ENCODE assay signal across 9 cellular contexts in the genomic region with DNA sequence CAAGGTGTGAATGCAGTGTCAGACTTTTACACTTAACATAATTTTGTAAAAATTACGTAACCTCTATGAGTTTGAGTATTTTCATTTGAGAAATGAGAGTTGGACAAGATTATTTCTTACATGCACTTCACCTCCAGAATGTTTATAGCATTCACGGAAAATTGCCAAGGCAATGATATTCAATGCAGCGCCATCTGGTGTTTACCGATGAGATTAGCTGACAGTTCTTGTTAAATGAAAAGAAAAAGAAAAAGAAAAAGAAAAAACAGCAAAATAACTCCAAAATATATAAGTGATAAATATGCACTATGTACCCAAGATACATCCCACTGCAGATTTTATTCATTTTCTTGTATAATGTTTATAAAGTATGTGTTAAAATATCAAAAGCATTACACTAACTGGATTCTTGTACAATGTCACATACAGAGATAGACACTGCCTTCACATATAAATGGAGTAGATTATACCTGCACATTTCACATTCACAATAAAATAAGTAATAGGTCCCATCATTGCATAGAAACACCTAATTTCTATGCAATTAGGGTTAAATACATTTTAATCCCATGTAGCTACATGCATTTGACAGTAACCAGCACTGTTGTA.
DNase-seq lines count a peak whose midpoint lies in the region; ATAC-seq and TF ChIP-seq lines count a peak whose summit lies in the region.
"Had no signal": no experiment of that assay in that cellular context is flagged by ENCODE, and none has a peak within 500 bp of the region (broad histone marks: within the 10 kb centered on the region; RNA-seq: fewer than 3 reads in every experiment).

No MANE protein-coding gene starts in this region.

- no peak overlapping the region for H3K4me3 Mint-ChIP-seq in WTC11
- H3K4me3 Mint-ChIP-seq: IgD-negative memory B cell had no signal

- CTCF ChIA-PET in WTC11 (lab: Charles Lee), result interaction anchor here (0.6 to 1.0 kb wide), 4 partner anchors 9 to 61 kb away, joined by 3 to 4 read pairs (median 3); no protein-coding TSS in a partner anchor

- H3K27ac ChIP-seq in MM.1S (ENCODE audit: low read length), result no peak overlapping the region

- no peaks in the 10 kb centered on the region for H3F3A ChIP-seq in MM.1S (ENCODE audit: insufficient read depth, low read length)

- DNase-seq in BE2C (peak; percentile 49), MM.1S (peak; percentile 55), WTC11 (ENCODE audit: low spot score) (peak; percentile 40), kidney epithelial cell (ENCODE audit: low read depth) (peak; percentile 1), GM19238 (ENCODE audit: insufficient read length, low spot score) (no peak)

- TF ChIP-seq CTCF in BE2C (IDR thresholded peaks at IDR 0.05; ENCODE audit: low read depth, low read length), result peak; percentile 81
- peak; percentile 72 for TF ChIP-seq CTCF in MM.1S (IDR thresholded peaks at IDR 0.05; ENCODE audit: low read length)
- peak; percentile 45; the same call in 1 of the 2 replicates for TF ChIP-seq CTCF in WTC11 (IDR thresholded peaks at IDR 0.05)
- TF ChIP-seq CTCF in kidney epithelial cell (IDR thresholded peaks at IDR 0.05; ENCODE audit: insufficient read depth, low read length, poor library complexity, severe bottlenecking), result peak; percentile 69

- H3K9me2 ChIP-seq in MM.1S (replicated peaks; ENCODE audit: insufficient read depth, low read length), result no peaks in the 10 kb centered on the region

- H3K36me3 Mint-ChIP-seq in WTC11, result no peaks in the 10 kb centered on the region
- H3K36me3 Mint-ChIP-seq: IgD-negative memory B cell had no signal

- ATAC-seq in GM18858 (IDR thresholded peaks at IDR 0.05; ENCODE audit: unreplicated experiment), result peak; percentile 69
- no peak for ATAC-seq in WTC11
- ATAC-seq in HG03571 (IDR thresholded peaks at IDR 0.05; ENCODE audit: unreplicated experiment), result no peak
- ATAC-seq in GM18519 (IDR thresholded peaks at IDR 0.05; ENCODE audit: low FRiP score, unreplicated experiment), result no peak

- H3K79me2 ChIP-seq in MM.1S (ENCODE audit: low read length), result no peaks in the 10 kb centered on the region

- H3K36me3 ChIP-seq in BE2C (no peaks in the 10 kb centered on the region), MM.1S (replicated peaks; ENCODE audit: insufficient read depth, low read length) (no peaks in the 10 kb centered on the region), kidney epithelial cell (ENCODE audit: control insufficient read depth, insufficient read depth, low read length) (no peaks in the 10 kb centered on the region)

- H3K9me3 ChIP-seq in BE2C, result no peaks in the 10 kb centered on the region
- no peaks in the 10 kb centered on the region for H3K9me3 ChIP-seq in MM.1S (replicated peaks; ENCODE audit: insufficient read depth, low read length)

- H3K27me3 ChIP-seq in BE2C (no peaks in the 10 kb centered on the region), MM.1S (replicated peaks; ENCODE audit: insufficient read depth, low read length) (no peaks in the 10 kb centered on the region), kidney epithelial cell (ENCODE audit: control insufficient read depth, insufficient read depth, low read length) (no peaks in the 10 kb centered on the region)

- peaks cover 7% of the 10 kb centered on the region for H3K4me1 Mint-ChIP-seq in WTC11
- H3K4me1 Mint-ChIP-seq: IgD-negative memory B cell had no signal

- H3K4me2 ChIP-seq in MM.1S (ENCODE audit: low read depth, low read length), result no peak overlapping the region

- H3K4me1 ChIP-seq in BE2C (peaks cover 9% of the 10 kb centered on the region), MM.1S (ENCODE audit: low read length) (no peaks in the 10 kb centered on the region)

- H2AFZ ChIP-seq in MM.1S (ENCODE audit: low read length), result no peak overlapping the region

- no peak overlapping the region for H3K4me3 ChIP-seq in BE2C (ENCODE audit: low read depth, low read length)
- no peak overlapping the region for H3K4me3 ChIP-seq in MM.1S (ENCODE audit: low read length)
- no peak overlapping the region for H3K4me3 ChIP-seq in kidney epithelial cell (ENCODE audit: low read depth, low read length)

- no peaks in the 10 kb centered on the region for H3K9me3 Mint-ChIP-seq in WTC11

- H3K27me3 Mint-ChIP-seq in WTC11 (ENCODE audit: low read depth), result no peaks in the 10 kb centered on the region
- H3K27me3 Mint-ChIP-seq: IgD-negative memory B cell had no signal

- H3K27ac Mint-ChIP-seq in WTC11, result no peak overlapping the region
- H3K27ac Mint-ChIP-seq: IgD-negative memory B cell had no signal

- H3K9ac ChIP-seq in MM.1S (ENCODE audit: low read length), result no peak overlapping the region

- POLR2A ChIA-PET in WTC11 (lab: Charles Lee), result no interaction called here

- no peaks in the 10 kb centered on the region for H4K20me1 ChIP-seq in MM.1S (ENCODE audit: insufficient read depth, low read length)

TF ChIP-seq in WTC11, 78 proteins besides CTCF, POLR2A, EP300 and RAD21:
- TF ChIP-seq ZNF219 (CRISPR knock-in tag; IDR thresholded peaks at IDR 0.05; ENCODE audit: borderline replicate concordance), result no peak
- TF ChIP-seq, protein P1, sequence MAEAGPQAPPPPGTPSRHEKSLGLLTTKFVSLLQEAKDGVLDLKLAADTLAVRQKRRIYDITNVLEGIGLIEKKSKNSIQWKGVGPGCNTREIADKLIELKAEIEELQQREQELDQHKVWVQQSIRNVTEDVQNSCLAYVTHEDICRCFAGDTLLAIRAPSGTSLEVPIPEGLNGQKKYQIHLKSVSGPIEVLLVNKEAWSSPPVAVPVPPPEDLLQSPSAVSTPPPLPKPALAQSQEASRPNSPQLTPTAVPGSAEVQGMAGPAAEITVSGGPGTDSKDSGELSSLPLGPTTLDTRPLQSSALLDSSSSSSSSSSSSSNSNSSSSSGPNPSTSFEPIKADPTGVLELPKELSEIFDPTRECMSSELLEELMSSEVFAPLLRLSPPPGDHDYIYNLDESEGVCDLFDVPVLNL (CRISPR knock-in tag; IDR thresholded peaks at IDR 0.05; ENCODE audit: borderline replicate concordance, low read depth), result no peak
- TF ChIP-seq, protein P2, sequence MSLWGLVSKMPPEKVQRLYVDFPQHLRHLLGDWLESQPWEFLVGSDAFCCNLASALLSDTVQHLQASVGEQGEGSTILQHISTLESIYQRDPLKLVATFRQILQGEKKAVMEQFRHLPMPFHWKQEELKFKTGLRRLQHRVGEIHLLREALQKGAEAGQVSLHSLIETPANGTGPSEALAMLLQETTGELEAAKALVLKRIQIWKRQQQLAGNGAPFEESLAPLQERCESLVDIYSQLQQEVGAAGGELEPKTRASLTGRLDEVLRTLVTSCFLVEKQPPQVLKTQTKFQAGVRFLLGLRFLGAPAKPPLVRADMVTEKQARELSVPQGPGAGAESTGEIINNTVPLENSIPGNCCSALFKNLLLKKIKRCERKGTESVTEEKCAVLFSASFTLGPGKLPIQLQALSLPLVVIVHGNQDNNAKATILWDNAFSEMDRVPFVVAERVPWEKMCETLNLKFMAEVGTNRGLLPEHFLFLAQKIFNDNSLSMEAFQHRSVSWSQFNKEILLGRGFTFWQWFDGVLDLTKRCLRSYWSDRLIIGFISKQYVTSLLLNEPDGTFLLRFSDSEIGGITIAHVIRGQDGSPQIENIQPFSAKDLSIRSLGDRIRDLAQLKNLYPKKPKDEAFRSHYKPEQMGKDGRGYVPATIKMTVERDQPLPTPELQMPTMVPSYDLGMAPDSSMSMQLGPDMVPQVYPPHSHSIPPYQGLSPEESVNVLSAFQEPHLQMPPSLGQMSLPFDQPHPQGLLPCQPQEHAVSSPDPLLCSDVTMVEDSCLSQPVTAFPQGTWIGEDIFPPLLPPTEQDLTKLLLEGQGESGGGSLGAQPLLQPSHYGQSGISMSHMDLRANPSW (CRISPR knock-in tag; conservative IDR thresholded peaks at IDR 0.05; ENCODE audit: low read depth), result no peak
- TF ChIP-seq, protein P3, sequence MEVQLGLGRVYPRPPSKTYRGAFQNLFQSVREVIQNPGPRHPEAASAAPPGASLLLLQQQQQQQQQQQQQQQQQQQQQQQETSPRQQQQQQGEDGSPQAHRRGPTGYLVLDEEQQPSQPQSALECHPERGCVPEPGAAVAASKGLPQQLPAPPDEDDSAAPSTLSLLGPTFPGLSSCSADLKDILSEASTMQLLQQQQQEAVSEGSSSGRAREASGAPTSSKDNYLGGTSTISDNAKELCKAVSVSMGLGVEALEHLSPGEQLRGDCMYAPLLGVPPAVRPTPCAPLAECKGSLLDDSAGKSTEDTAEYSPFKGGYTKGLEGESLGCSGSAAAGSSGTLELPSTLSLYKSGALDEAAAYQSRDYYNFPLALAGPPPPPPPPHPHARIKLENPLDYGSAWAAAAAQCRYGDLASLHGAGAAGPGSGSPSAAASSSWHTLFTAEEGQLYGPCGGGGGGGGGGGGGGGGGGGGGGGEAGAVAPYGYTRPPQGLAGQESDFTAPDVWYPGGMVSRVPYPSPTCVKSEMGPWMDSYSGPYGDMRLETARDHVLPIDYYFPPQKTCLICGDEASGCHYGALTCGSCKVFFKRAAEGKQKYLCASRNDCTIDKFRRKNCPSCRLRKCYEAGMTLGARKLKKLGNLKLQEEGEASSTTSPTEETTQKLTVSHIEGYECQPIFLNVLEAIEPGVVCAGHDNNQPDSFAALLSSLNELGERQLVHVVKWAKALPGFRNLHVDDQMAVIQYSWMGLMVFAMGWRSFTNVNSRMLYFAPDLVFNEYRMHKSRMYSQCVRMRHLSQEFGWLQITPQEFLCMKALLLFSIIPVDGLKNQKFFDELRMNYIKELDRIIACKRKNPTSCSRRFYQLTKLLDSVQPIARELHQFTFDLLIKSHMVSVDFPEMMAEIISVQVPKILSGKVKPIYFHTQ (CRISPR knock-in tag; IDR thresholded peaks at IDR 0.05), result no peak
